26 cellular contexts compared by ENCODE assay signal in genomic region chr15:66169625-66170024, GRCh38.
A peak's percentile ranks its signal among the peaks of the same experiment; 100 is the strongest.
DNase-seq lines count a peak whose midpoint lies in the region; ATAC-seq, FAIRE-seq and TF ChIP-seq lines count a peak whose summit lies in the region.
"Had no signal": no experiment of that assay in that cellular context is flagged by ENCODE, and none has a peak within 500 bp of the region (broad histone marks: within the 10 kb centered on the region; RNA-seq: fewer than 3 reads in every experiment).

No MANE protein-coding gene starts in this region.

- no peak for FAIRE-seq in K562 (lab: Jason Lieb, UNC)
- FAIRE-seq: G401.6 had no signal

- H3K36me3 Mint-ChIP-seq in stimulated activated naive B cell treated with anti-CD40 and anti-IgM and Interleukin-4, amounts not matched to agents 10 μg/mL and 1 μg/mL and 100 μg/mL, for 72 hours = no peaks in the 10 kb centered on the region
- H3K36me3 Mint-ChIP-seq: CD4-positive, CD25-positive, alpha-beta regulatory T cell; IgD-negative memory B cell had no signal

- CTCF ChIA-PET in K562 (lab: Yijun Ruan, JAX; ENCODE audit: low intra/inter-chr PET ratio) = no interaction called here

- DNase-seq in MM.1S (no peak), K562 (ENCODE audit: extremely low read depth in 1 of 4, low spot score in 3 of 4) (peak in 2 of 4 experiments; percentile 8 to 25), osteoblast (ENCODE audit: insufficient read length, low spot score, missing footprints) (peak; percentile 22), NCI-H2081 (lab: John Stamatoyannopoulos, UW) (no peak)
- no peak for DNase-seq in stimulated activated naive B cell treated with anti-CD40 and anti-IgM and Interleukin-4, amounts not matched to agents 10 μg/mL and 1 μg/mL and 100 μg/mL, for 72 hours
- DNase-seq: 8988T; ACHN; BE2C; CD4-positive, CD25-positive, alpha-beta regulatory T cell; DMS153; GM23248; H7; MV-4-11; NCI-H1105; NCI-H1436 treated with DMSO at 0.1 percent for 48 hours; NCI-H187 treated with DMSO at 0.1 percent for 48 hours; NCI-H526; OCI-M1; Peyer's patch; SHP77 treated with DMSO at 0.1 percent for 48 hours; SW 1271 had no signal

- H3K79me2 ChIP-seq in MM.1S (ENCODE audit: low read length) (no peaks in the 10 kb centered on the region), K562 (ENCODE audit: control insufficient read depth, insufficient read depth, low read length) (no peaks in the 10 kb centered on the region), osteoblast (ENCODE audit: insufficient read depth, low read length) (no peaks in the 10 kb centered on the region)

- TF ChIP-seq CTCF in MM.1S (IDR thresholded peaks at IDR 0.05; ENCODE audit: low read length) (no peak), K562 (IDR thresholded peaks at IDR 0.05 in 2 of 3, conservative IDR thresholded peaks at IDR 0.05 in 1 of 3; ENCODE audit: insufficient read depth in 2 of 3, low read depth in 1 of 3, low read length in 3 of 3) (peak; percentile 23 to 37 (median 29); a peak in 2 of 6 replicates), osteoblast (IDR thresholded peaks at IDR 0.05; ENCODE audit: extremely low read depth, low read depth, low read length) (no peak)

- H4K20me1 ChIP-seq in BLaER1 treated with 17β-estradiol and CSF1 and Interleukin-3, amounts not matched to agents 10 nM and 100 nM = no peaks in the 10 kb centered on the region
- H4K20me1 ChIP-seq in MM.1S (ENCODE audit: insufficient read depth, low read length) = no peaks in the 10 kb centered on the region
- H4K20me1 ChIP-seq in K562 (replicated peaks; ENCODE audit: control insufficient read depth, insufficient read depth, low read length) = peaks cover 5% of the 10 kb centered on the region; the same call in 1 of the 2 replicates
- no peaks in the 10 kb centered on the region for H4K20me1 ChIP-seq in osteoblast (ENCODE audit: insufficient read depth, low read length)

- no peak for TF ChIP-seq POLR2A in K562 (conservative IDR thresholded peaks at IDR 0.05)

- H3K27ac Mint-ChIP-seq in stimulated activated naive B cell treated with anti-CD40 and anti-IgM and Interleukin-4, amounts not matched to agents 10 μg/mL and 1 μg/mL and 100 μg/mL, for 72 hours = no peak overlapping the region
- H3K27ac Mint-ChIP-seq: CD4-positive, CD25-positive, alpha-beta regulatory T cell; IgD-negative memory B cell had no signal

- peak overlapping the region in 3 of 10 experiments; percentile 20 to 43 (median 25); a peak in 4 of 20 replicates for H3K4me3 ChIP-seq in BLaER1 treated with 17β-estradiol and CSF1 and Interleukin-3, amounts not matched to agents 10 nM and 100 nM
- no peak overlapping the region for H3K4me3 ChIP-seq in MM.1S (ENCODE audit: low read length)
- H3K4me3 ChIP-seq in K562 = no peak overlapping the region
- no peak overlapping the region for H3K4me3 ChIP-seq in osteoblast (ENCODE audit: insufficient read depth, low read length)
- H3K4me3 ChIP-seq: GM23248, Peyer's patch, SK-N-MC had no signal

- no TSS peak for BruUV-seq in K562 (replicated peaks; lab: Mats Ljungman, UMichigan)

- no peaks in the 10 kb centered on the region for H3K9me2 ChIP-seq in MM.1S (replicated peaks; ENCODE audit: insufficient read depth, low read length)

- no peaks in the 10 kb centered on the region for H3F3A ChIP-seq in MM.1S (ENCODE audit: insufficient read depth, low read length)

- H3K9me1 ChIP-seq in K562 (ENCODE audit: control insufficient read depth, insufficient read depth, low read length) = no peaks in the 10 kb centered on the region

- H3K27me3 ChIP-seq in BLaER1 treated with 17β-estradiol and CSF1 and Interleukin-3, amounts not matched to agents 10 nM and 100 nM = no peaks in the 10 kb centered on the region
- H3K27me3 ChIP-seq in MM.1S (replicated peaks; ENCODE audit: insufficient read depth, low read length) = no peaks in the 10 kb centered on the region; the same call in 1 of the 2 replicates
- peaks cover 52 to 95% of the 10 kb centered on the region in 2 experiments for H3K27me3 ChIP-seq in K562 (ENCODE audit: control insufficient read depth in 2 of 2, insufficient read depth in 2 of 2, low read length in 2 of 2)
- peaks cover 16% of the 10 kb centered on the region for H3K27me3 ChIP-seq in osteoblast (ENCODE audit: insufficient read depth, low read length)
- H3K27me3 ChIP-seq: BE2C, Peyer's patch had no signal

- no peak overlapping the region for H3K4me3 Mint-ChIP-seq in stimulated activated naive B cell treated with anti-CD40 and anti-IgM and Interleukin-4, amounts not matched to agents 10 μg/mL and 1 μg/mL and 100 μg/mL, for 72 hours
- H3K4me3 Mint-ChIP-seq: CD4-positive, CD25-positive, alpha-beta regulatory T cell; IgD-negative memory B cell had no signal

- TF ChIP-seq EP300 in K562 (IDR thresholded peaks at IDR 0.05; ENCODE audit: low read length) = no peak

- no peaks in the 10 kb centered on the region for H3K9me3 Mint-ChIP-seq in stimulated activated naive B cell treated with anti-CD40 and anti-IgM and Interleukin-4, amounts not matched to agents 10 μg/mL and 1 μg/mL and 100 μg/mL, for 72 hours
- H3K9me3 Mint-ChIP-seq: CD4-positive, CD25-positive, alpha-beta regulatory T cell; IgD-negative memory B cell had no signal

- H3K9ac ChIP-seq in BLaER1 treated with 17β-estradiol and CSF1 and Interleukin-3, amounts not matched to agents 10 nM and 100 nM = peak overlapping the region in 6 of 11 experiments; percentile 23 to 61 (median 52); a peak in 10 of 22 replicates
- no peak overlapping the region for H3K9ac ChIP-seq in MM.1S (ENCODE audit: low read length)
- 0 out of 4 replicates have a peak overlapping the region, but pooled peaks of 1 of the 2 experiments have one; percentile 17 for H3K9ac ChIP-seq in K562 (ENCODE audit: insufficient read depth in 1 of 2, low read depth in 2 of 2, low read length in 2 of 2)
- H3K9ac ChIP-seq: GM23248 had no signal

- peak overlapping the region; percentile 42 to 90 (median 78) for H3K4me2 ChIP-seq in BLaER1 treated with 17β-estradiol and CSF1 and Interleukin-3, amounts not matched to agents 10 nM and 100 nM
- H3K4me2 ChIP-seq in MM.1S (ENCODE audit: low read depth, low read length) (0 out of 2 replicates have a peak overlapping the region, but pooled peaks have one; percentile 7), K562 (ENCODE audit: insufficient read depth, low read length) (no peak overlapping the region), osteoblast (ENCODE audit: insufficient read depth, low read length) (no peak overlapping the region)

- H3K9me3 ChIP-seq in BLaER1 treated with 17β-estradiol and CSF1 and Interleukin-3, amounts not matched to agents 10 nM and 100 nM (replicated peaks in 1 of 11) = no peaks in the 10 kb centered on the region
- H3K9me3 ChIP-seq in MM.1S (replicated peaks; ENCODE audit: insufficient read depth, low read length) = no peaks in the 10 kb centered on the region
- H3K9me3 ChIP-seq in K562 (replicated peaks; ENCODE audit: control insufficient read depth, insufficient read depth, low read depth, low read length) = no peaks in the 10 kb centered on the region
- H3K9me3 ChIP-seq in osteoblast (ENCODE audit: low read depth, low read length) = no peaks in the 10 kb centered on the region
- H3K9me3 ChIP-seq: BE2C, Peyer's patch had no signal

- WGBS in K562 (ENCODE audit: insufficient coverage, low coverage, missing lambda C conversion rate) = 1% methylated on average over 13 of the region's 13 CpGs

- peak in 1 of 2 experiments; percentile 52; a peak in 2 of 4 replicates for TF ChIP-seq RAD21 in K562 (CRISPR knock-in tag; conservative IDR thresholded peaks at IDR 0.05 in 1 of 2, IDR thresholded peaks at IDR 0.05 in 1 of 2)

- ATAC-seq in K562 (peak; percentile 66), HG03108 (IDR thresholded peaks at IDR 0.05; ENCODE audit: unreplicated experiment) (no peak)
- ATAC-seq in stimulated activated naive B cell treated with anti-CD40 and anti-IgM and Interleukin-4, amounts not matched to agents 10 μg/mL and 1 μg/mL and 100 μg/mL, for 72 hours (replicated peaks) = no peak

- no peaks in the 10 kb centered on the region for H3K36me3 ChIP-seq in BLaER1 treated with 17β-estradiol and CSF1 and Interleukin-3, amounts not matched to agents 10 nM and 100 nM
- H3K36me3 ChIP-seq in MM.1S (replicated peaks; ENCODE audit: insufficient read depth, low read length) (no peaks in the 10 kb centered on the region), K562 (ENCODE audit: control insufficient read depth, insufficient read depth, low read length) (no peaks in the 10 kb centered on the region), osteoblast (ENCODE audit: insufficient read depth, low read length) (no peaks in the 10 kb centered on the region)
- H3K36me3 ChIP-seq: BE2C, Peyer's patch had no signal

- intact Hi-C loops in K562 (cut with micrococcal nuclease) = no loop called here

- POLR2A ChIA-PET in K562 (lab: Yijun Ruan, JAX) = interaction anchor here (0.6 to 1.2 kb wide), 4 partner anchors 8 to 47 kb away, joined by 3 to 4 read pairs (median 3); no protein-coding TSS in a partner anchor

- peaks cover 3 to 17% of the 10 kb centered on the region in 2 donors for H3K4me1 Mint-ChIP-seq in stimulated activated naive B cell treated with anti-CD40 and anti-IgM and Interleukin-4, amounts not matched to agents 10 μg/mL and 1 μg/mL and 100 μg/mL, for 72 hours
- H3K4me1 Mint-ChIP-seq: IgD-negative memory B cell had no signal

- H2AFZ ChIP-seq in MM.1S (ENCODE audit: low read length) (no peak overlapping the region), K562 (ENCODE audit: low read depth, low read length) (no peak overlapping the region), osteoblast (ENCODE audit: low read length) (no peak overlapping the region)
- H2AFZ ChIP-seq: GM23248 had no signal

- in situ Hi-C loops in K562 (cut with MboI) = no loop called here

- peaks cover 11 to 48% (median 41%) of the 10 kb centered on the region in 10 experiments; a peak in 19 of 20 replicates for H3K4me1 ChIP-seq in BLaER1 treated with 17β-estradiol and CSF1 and Interleukin-3, amounts not matched to agents 10 nM and 100 nM
- H3K4me1 ChIP-seq in MM.1S (ENCODE audit: low read length) (no peaks in the 10 kb centered on the region), K562 (replicated peaks in 1 of 2; ENCODE audit: control insufficient read depth in 2 of 2, insufficient read depth in 2 of 2, low read length in 2 of 2) (no peaks in the 10 kb centered on the region; a peak in 1 of 5 replicates), osteoblast (ENCODE audit: insufficient read depth, low read length) (no peaks in the 10 kb centered on the region)
- H3K4me1 ChIP-seq: Peyer's patch had no signal

- H3K27ac ChIP-seq in BLaER1 treated with 17β-estradiol and CSF1 and Interleukin-3, amounts not matched to agents 10 nM and 100 nM = peak overlapping the region in 6 of 11 experiments; percentile 38 to 75 (median 70); a peak in 13 of 22 replicates
- H3K27ac ChIP-seq in MM.1S (ENCODE audit: low read length) = no peak overlapping the region
- no peak overlapping the region for H3K27ac ChIP-seq in K562 (ENCODE audit: extremely low read depth, low read depth, low read length)
- no peak overlapping the region for H3K27ac ChIP-seq in osteoblast (ENCODE audit: low read depth, low read length)
- H3K27ac ChIP-seq: GM23248, Peyer's patch, SK-N-MC had no signal

- H3K27me3 Mint-ChIP-seq in stimulated activated naive B cell treated with anti-CD40 and anti-IgM and Interleukin-4, amounts not matched to agents 10 μg/mL and 1 μg/mL and 100 μg/mL, for 72 hours = peaks cover 0 to 7% of the 10 kb centered on the region in 2 donors

TF ChIP-seq in K562, 482 proteins besides CTCF, POLR2A, EP300 and RAD21 (continues in another document):
- TF ChIP-seq SIRT6 (IDR thresholded peaks at IDR 0.05; ENCODE audit: low read depth, low read length) = no peak

Comparison
In these comparisons a context has a peak if more than half of its experiments do, and no peak if none do; other contexts are left out.
1. H3K27ac ChIP-seq: peak in BLaER1 treated with 17β-estradiol and CSF1 and Interleukin-3, amounts not matched to agents 10 nM and 100 nM (6 of 11); none in MM.1S (single experiment), K562 (single experiment) and osteoblast (single experiment).
2. H3K4me2 ChIP-seq: peak in BLaER1 treated with 17β-estradiol and CSF1 and Interleukin-3, amounts not matched to agents 10 nM and 100 nM (11 of 11) and MM.1S (single experiment); none in K562 (single experiment) and osteoblast (single experiment).
3. CTCF ChIP-seq: peak in K562 (3 of 3); none in MM.1S (single experiment) and osteoblast (single experiment).